In genomic region chr11:75147875-75148263, GRCh38 we compare ENCODE assay signal across 24 cellular contexts. TPM values are rescaled to one million over a fixed set of nuclear protein-coding genes. Genes with fewer than 3 reads are reported as not detected.
DNase-seq lines count a peak whose midpoint lies in the region; ATAC-seq and TF ChIP-seq lines count a peak whose summit lies in the region.
"Had no signal": no experiment of that assay in that cellular context is flagged by ENCODE, and none has a peak within 500 bp of the region (broad histone marks: within the 10 kb centered on the region; RNA-seq: fewer than 3 reads in every experiment).

No MANE protein-coding gene starts in this region.

- no peaks in the 10 kb centered on the region for H3K9me3 Mint-ChIP-seq in activated CD4-positive, alpha-beta memory T cell treated with anti-CD3 and anti-CD28 coated beads, Interleukin-2, amount 10 ng/mL, durations not matched to agents 7 days and 5 days
- H3K9me3 Mint-ChIP-seq: activated B cell treated with CpG ODN at 0.5 μM for 24 hours; stimulated activated memory B cell treated with anti-CD40 and anti-IgM and Interleukin-4, amounts not matched to agents 10 μg/mL and 1 μg/mL and 100 μg/mL, for 72 hours; T-cell had no signal

- no peaks in the 10 kb centered on the region for H3K27me3 ChIP-seq in layer of hippocampus (ENCODE audit: control insufficient read depth, insufficient read depth, low read length)
- H3K27me3 ChIP-seq: BE2C, pancreas, Peyer's patch had no signal

- ATAC-seq in sciatic nerve (peak; percentile 5), HG02610 (IDR thresholded peaks at IDR 0.05; ENCODE audit: unreplicated experiment) (no peak)
- ATAC-seq: pancreas; stimulated activated memory B cell treated with anti-CD40 and anti-IgM and Interleukin-4, amounts not matched to agents 10 μg/mL and 1 μg/mL and 100 μg/mL, for 72 hours; T-cell had no signal

- peak overlapping the region; percentile 55 for H3K27ac ChIP-seq in layer of hippocampus (ENCODE audit: low read depth, low read length)
- H3K27ac ChIP-seq: pancreas, Peyer's patch had no signal

- intact Hi-C loops in sciatic nerve (cut with DNase I), result loop anchor here (10.0 kb wide), 1 partner anchor 97 kb away; the partner anchor contains the start of gene TPBGL

- H3K27me3 Mint-ChIP-seq in activated CD4-positive, alpha-beta memory T cell treated with anti-CD3 and anti-CD28 coated beads, Interleukin-2, amount 10 ng/mL, durations not matched to agents 7 days and 5 days, result peaks cover 18% of the 10 kb centered on the region

- CTCF ChIA-PET in activated CD4-positive, alpha-beta memory T cell treated with anti-CD3 and anti-CD28 coated beads, Interleukin-2, amount 10 ng/mL, durations not matched to agents 7 days and 5 days (lab: Charles Lee), result interaction anchor here (0.9 to 11.8 kb wide), 3 partner anchors 9 to 98 kb away, joined by 3 to 581 read pairs (median 442); partner anchors contain the start of gene TPBGL

- no peak overlapping the region for H3K4me3 Mint-ChIP-seq in activated CD4-positive, alpha-beta memory T cell treated with anti-CD3 and anti-CD28 coated beads, Interleukin-2, amount 10 ng/mL, durations not matched to agents 7 days and 5 days
- H3K4me3 Mint-ChIP-seq: activated B cell treated with CpG ODN at 0.5 μM for 24 hours; activated CD8-positive, alpha-beta memory T cell treated with anti-CD3 and anti-CD28 coated beads, Interleukin-2, amount 10 ng/mL, durations not matched to agents 7 days and 5 days; stimulated activated memory B cell treated with anti-CD40 and anti-IgM and Interleukin-4, amounts not matched to agents 10 μg/mL and 1 μg/mL and 100 μg/mL, for 72 hours; T-cell had no signal

- POLR2A ChIA-PET in activated CD4-positive, alpha-beta memory T cell treated with anti-CD3 and anti-CD28 coated beads, Interleukin-2, amount 10 ng/mL, durations not matched to agents 7 days and 5 days (lab: Charles Lee), result interaction anchor here (0.9 to 1.1 kb wide), 2 partner anchors 57 to 267 kb away, joined by 3 read pairs; no protein-coding TSS in a partner anchor

- H3K36me3 Mint-ChIP-seq in activated CD4-positive, alpha-beta memory T cell treated with anti-CD3 and anti-CD28 coated beads, Interleukin-2, amount 10 ng/mL, durations not matched to agents 7 days and 5 days (ENCODE audit: low read depth), result no peaks in the 10 kb centered on the region
- H3K36me3 Mint-ChIP-seq: activated CD8-positive, alpha-beta memory T cell treated with anti-CD3 and anti-CD28 coated beads, Interleukin-2, amount 10 ng/mL, durations not matched to agents 7 days and 5 days; stimulated activated memory B cell treated with anti-CD40 and anti-IgM and Interleukin-4, amounts not matched to agents 10 μg/mL and 1 μg/mL and 100 μg/mL, for 72 hours; T-cell had no signal

- no peak overlapping the region for H3K27ac Mint-ChIP-seq in activated CD4-positive, alpha-beta memory T cell treated with anti-CD3 and anti-CD28 coated beads, Interleukin-2, amount 10 ng/mL, durations not matched to agents 7 days and 5 days
- H3K27ac Mint-ChIP-seq: activated B cell treated with CpG ODN at 0.5 μM for 24 hours; activated CD8-positive, alpha-beta memory T cell treated with anti-CD3 and anti-CD28 coated beads, Interleukin-2, amount 10 ng/mL, durations not matched to agents 7 days and 5 days; stimulated activated memory B cell treated with anti-CD40 and anti-IgM and Interleukin-4, amounts not matched to agents 10 μg/mL and 1 μg/mL and 100 μg/mL, for 72 hours; T-cell had no signal

- TF ChIP-seq POLR2A in erythroblast (IDR thresholded peaks at IDR 0.05; ENCODE audit: low read length), result no peak

- DNase-seq in Kasumi-1 (lab: John Stamatoyannopoulos, UW) (peak; percentile 28 to 39), RPMI8226 (peak; percentile 61), sciatic nerve (ENCODE audit: low spot score) (peak; percentile 67), erythroblast (lab: John Stamatoyannopoulos, UW) (no peak)
- no peak for DNase-seq in activated CD4-positive, alpha-beta memory T cell treated with anti-CD3 and anti-CD28 coated beads, Interleukin-2, amount 10 ng/mL, durations not matched to agents 7 days and 5 days
- DNase-seq: activated B cell treated with CpG ODN at 0.5 μM for 24 hours; activated effector memory CD4-positive, alpha-beta T cell treated with Interleukin-2 at 50 U/mL for 16 hours; glutamatergic neuron; NCI-H1694 treated with DMSO at 0.1 percent for 48 hours; NCI-H524; Peyer's patch had no signal

- H3K4me1 Mint-ChIP-seq in activated CD4-positive, alpha-beta memory T cell treated with anti-CD3 and anti-CD28 coated beads, Interleukin-2, amount 10 ng/mL, durations not matched to agents 7 days and 5 days, result peaks cover 49% of the 10 kb centered on the region

RNA-seq across cellular contexts. Expression of gene SLCO2B1, which starts 3.0 kb away (rescaled TPM):
- total RNA-seq in sciatic nerve, result 81.1 TPM
- under 1 TPM; 0.23 to 0.30 TPM for total RNA-seq in activated CD4-positive, alpha-beta memory T cell treated with anti-CD3 and anti-CD28 coated beads, Interleukin-2, amount 10 ng/mL, durations not matched to agents 7 days and 5 days
- total RNA-seq: activated CD8-positive, alpha-beta memory T cell treated with anti-CD3 and anti-CD28 coated beads, Interleukin-2, amount 10 ng/mL, durations not matched to agents 7 days and 5 days; H4; LHCN-M2; smooth muscle cell had no signal

RNA-seq across cellular contexts. Expression of gene OR2AT4, which starts 51.2 kb away (rescaled TPM):
- 2.0 TPM for total RNA-seq in sciatic nerve
- total RNA-seq in activated CD4-positive, alpha-beta memory T cell treated with anti-CD3 and anti-CD28 coated beads, Interleukin-2, amount 10 ng/mL, durations not matched to agents 7 days and 5 days, result not detected
- total RNA-seq: activated B cell treated with CpG ODN at 0.5 μM for 24 hours; activated CD8-positive, alpha-beta memory T cell treated with anti-CD3 and anti-CD28 coated beads, Interleukin-2, amount 10 ng/mL, durations not matched to agents 7 days and 5 days; aorta; chondrocyte; H4; LHCN-M2; myocyte; pancreas; Peyer's patch; smooth muscle cell; T-cell had no signal

Comparison
In these comparisons a context has a peak if more than half of its experiments do, and no peak if none do; other contexts are left out.
1. DNase-seq: peak in Kasumi-1 (2 of 2), RPMI8226 (single experiment) and sciatic nerve (single experiment); none in erythroblast (0 of 2) and activated CD4-positive, alpha-beta memory T cell treated with anti-CD3 and anti-CD28 coated beads, Interleukin-2, amount 10 ng/mL, durations not matched to agents 7 days and 5 days (single experiment).
2. RNA of gene SLCO2B1, which starts 3.0 kb away (total RNA-seq): 81.1 TPM in sciatic nerve (single experiment); 0.23 to 0.30 TPM in activated CD4-positive, alpha-beta memory T cell treated with anti-CD3 and anti-CD28 coated beads, Interleukin-2, amount 10 ng/mL, durations not matched to agents 7 days and 5 days; every median in the first group is over 10 times any median in the second.